In genomic region chr12:78870539-78870938, GRCh38 we compare ENCODE assay signal across 19 cellular contexts. TPM values are rescaled to one million over a fixed set of nuclear protein-coding genes. Genes with fewer than 3 reads are reported as not detected.
A peak's percentile ranks its signal among the peaks of the same experiment; 100 is the strongest.
DNase-seq lines count a peak whose midpoint lies in the region; ATAC-seq and TF ChIP-seq lines count a peak whose summit lies in the region.
"Had no signal": no experiment of that assay in that cellular context is flagged by ENCODE, and none has a peak within 500 bp of the region (broad histone marks: within the 10 kb centered on the region; RNA-seq: fewer than 3 reads in every experiment).

No MANE protein-coding gene starts in this region.

- peak; percentile 15 for DNase-seq in NCI-H345 (lab: John Stamatoyannopoulos, UW)
- no peak for DNase-seq in NCI-H345 treated with DMSO at 0.1 percent for 48 hours (lab: John Stamatoyannopoulos, UW; ENCODE audit: unreplicated experiment)
- peak; percentile 2 for DNase-seq in GM12865 (ENCODE audit: low read depth)
- peak; percentile 26 for DNase-seq in superior temporal gyrus (ENCODE audit: extremely low spot score)
- DNase-seq in NOMO-1 treated with dmso at 0.1 percent for 144 hours (lab: John Stamatoyannopoulos, UW; ENCODE audit: unreplicated experiment) = no peak
- DNase-seq in DMS79 (lab: John Stamatoyannopoulos, UW) = no peak
- DNase-seq: ACHN; CD8-positive, alpha-beta T cell; HCEC 1CT; NCI-H1436; NCI-H2081 treated with DMSO at 0.1 percent for 48 hours; NCI-H524 treated with DMSO at 0.1 percent for 48 hours; Peyer's patch; Right ventricle myocardium superior; SK-N-SH; T-helper 1 cell had no signal

- no peak overlapping the region for H3K27ac Mint-ChIP-seq in brain
- H3K27ac Mint-ChIP-seq: CD8-positive, alpha-beta T cell had no signal

- peak overlapping the region in 4 of 5 experiments; percentile 52 to 74 (median 62) for H3K4me3 Mint-ChIP-seq in brain
- H3K4me3 Mint-ChIP-seq: CD8-positive, alpha-beta T cell had no signal

- peaks cover 61% of the 10 kb centered on the region for H3K4me1 Mint-ChIP-seq in brain

- no peak for ATAC-seq in GM21381 (IDR thresholded peaks at IDR 0.05; ENCODE audit: unreplicated experiment)
- ATAC-seq: CD8-positive, alpha-beta T cell; K562 had no signal

- TF ChIP-seq CTCF in GM12865 (IDR thresholded peaks at IDR 0.05; ENCODE audit: insufficient read depth, low read depth, low read length, missing control alignments) = no peak
- TF ChIP-seq CTCF in brain (conservative IDR thresholded peaks at IDR 0.05) = no peak

- H3K36me3 Mint-ChIP-seq in brain = no peaks in the 10 kb centered on the region
- H3K36me3 Mint-ChIP-seq: CD8-positive, alpha-beta T cell had no signal

- H3K9me3 Mint-ChIP-seq in brain = no peaks in the 10 kb centered on the region

- H3K27me3 Mint-ChIP-seq in brain = no peaks in the 10 kb centered on the region

- H3K4me3 ChIP-seq in GM12865 (ENCODE audit: low read depth, low read length) = no peak overlapping the region
- H3K4me3 ChIP-seq: K562, Peyer's patch had no signal

RNA-seq across cellular contexts. Expression of gene SYT1, which starts 6.0 kb away (rescaled TPM):
- polyA plus RNA-seq in brain (ENCODE audit: insufficient read depth, low read depth, low replicate concordance) = 78.3 TPM

Comparison
In these comparisons a context has a peak if more than half of its experiments do, and no peak if none do; other contexts are left out.
1. DNase-seq: peak in NCI-H345 (single experiment), GM12865 (single experiment) and superior temporal gyrus (single experiment); none in NCI-H345 treated with DMSO at 0.1 percent for 48 hours (single experiment), NOMO-1 treated with dmso at 0.1 percent for 144 hours (single experiment) and DMS79 (single experiment).